16 cellular contexts compared by ENCODE assay signal in the genomic region with DNA sequence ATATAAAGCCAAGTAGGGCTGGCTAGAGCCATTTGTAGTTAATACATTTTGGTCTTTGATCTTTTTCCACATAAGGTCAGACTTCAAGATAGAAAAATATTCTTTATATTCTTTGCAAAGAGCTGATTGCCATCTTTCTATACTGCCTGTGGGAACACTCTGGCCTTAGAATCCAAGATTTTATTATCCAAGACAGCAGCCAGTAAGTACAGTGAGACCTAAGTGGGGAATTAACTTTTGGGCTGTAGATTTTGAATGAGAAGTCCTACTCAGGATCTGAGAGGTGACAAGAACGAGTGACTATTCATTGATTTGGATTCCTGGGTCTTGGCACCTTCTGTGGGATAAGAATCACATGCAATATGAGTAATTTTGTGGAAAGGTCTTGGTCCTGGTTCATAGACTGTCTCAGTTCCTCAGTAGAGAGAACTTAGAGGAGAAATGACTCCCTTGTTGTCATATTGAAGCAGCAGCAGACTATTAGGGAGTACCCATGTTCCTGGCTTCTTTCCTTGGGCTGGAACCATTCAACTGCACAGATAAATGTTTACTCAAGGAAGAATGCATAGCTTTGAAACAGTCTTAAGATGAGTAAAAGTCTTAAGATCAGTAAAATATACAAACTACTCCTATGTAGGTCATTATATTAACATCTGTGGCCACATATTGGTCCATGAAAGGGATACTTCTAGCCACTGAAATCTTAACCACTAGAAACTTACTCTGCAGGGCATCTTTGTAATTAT.
A peak's percentile ranks its signal among the peaks of the same experiment; 100 is the strongest.
DNase-seq lines count a peak whose midpoint lies in the region; ATAC-seq, FAIRE-seq and TF ChIP-seq lines count a peak whose summit lies in the region.
"Had no signal": no experiment of that assay in that cellular context is flagged by ENCODE, and none has a peak within 500 bp of the region (broad histone marks: within the 10 kb centered on the region; RNA-seq: fewer than 3 reads in every experiment).

No MANE protein-coding gene starts in this region.

- TF ChIP-seq RAD21 in HepG2 (CRISPR knock-in tag; IDR thresholded peaks at IDR 0.05) = no peak

- no peak overlapping the region for H2AFZ ChIP-seq in HepG2 (ENCODE audit: low read length)
- H2AFZ ChIP-seq: parathyroid adenoma had no signal

- no peaks in the 10 kb centered on the region for H3K36me3 ChIP-seq in duodenal mucosa (ENCODE audit: control insufficient read depth in 1 of 2, insufficient read depth in 2 of 2, low read length in 2 of 2)
- H3K36me3 ChIP-seq in HepG2 (replicated peaks in 1 of 2; ENCODE audit: control insufficient read depth in 1 of 2, insufficient read depth in 2 of 2, low read length in 2 of 2) = no peaks in the 10 kb centered on the region
- no peaks in the 10 kb centered on the region for H3K36me3 ChIP-seq in stomach
- H3K36me3 ChIP-seq: SJSA1 had no signal

- H3K4me3 ChIP-seq in duodenal mucosa (ENCODE audit: low read depth in 1 of 2, low read length in 2 of 2) (peak overlapping the region in 1 of 2 donors; percentile 32), HepG2 (replicated peaks in 1 of 3; ENCODE audit: insufficient read depth in 1 of 3, low read depth in 2 of 3, low read length in 3 of 3) (peak overlapping the region in 2 of 3 experiments; percentile 9 to 52; a peak in 2 of 6 replicates), stomach (no peak overlapping the region)
- H3K4me3 ChIP-seq: SJSA1 had no signal

- TSS peak; percentile 94 for BruUV-seq in HepG2 (replicated peaks; lab: Mats Ljungman, UMichigan)

- DNase-seq in HCEC 1CT = peak; percentile 54
- no peak for DNase-seq in HepG2 (ENCODE audit: low spot score)
- no peak for DNase-seq in stomach
- DNase-seq in Right ventricle myocardium superior = no peak
- no peak for DNase-seq in cerebellum (ENCODE audit: low spot score)
- DNase-seq in NCI-H2081 (lab: John Stamatoyannopoulos, UW) = no peak
- DNase-seq in stimulated activated CD4-positive, alpha-beta T cell treated with anti-CD3 and anti-CD28 coated beads, Interleukin-12 subunit alpha, Interleukin-12 subunit beta, amount 100 ng/mL, for 4 hours = no peak
- DNase-seq: activated CD8-positive, alpha-beta T cell treated with anti-CD3 and anti-CD28 coated beads for 36 hours; activated gamma-delta T cell; NCI-H2171; stimulated activated CD4-positive, alpha-beta T cell treated with anti-CD3 and anti-CD28 coated beads, Interleukin-2, amount 100 ng/mL, for 24 hours had no signal

- CTCF ChIA-PET in HepG2 (lab: Yijun Ruan, JAX; ENCODE audit: low intra/inter-chr PET ratio, low total read pairs) = no interaction called here

- peak; percentile 4 for FAIRE-seq in HepG2 (lab: Jason Lieb, UNC)
- FAIRE-seq: bronchial epithelial cell, H1 had no signal

- TF ChIP-seq POLR2A in HepG2 (IDR thresholded peaks at IDR 0.05; ENCODE audit: insufficient read depth in 1 of 2, low read depth in 2 of 2, low read length in 2 of 2) (no peak), stomach (IDR thresholded peaks at IDR 0.05) (no peak)

- H3K9ac ChIP-seq in duodenal mucosa (ENCODE audit: low read depth in 1 of 2, low read length in 2 of 2) (no peak overlapping the region), HepG2 (ENCODE audit: insufficient read depth, low read depth, low read length) (no peak overlapping the region)
- H3K9ac ChIP-seq: parathyroid adenoma had no signal

- 69% methylated on average over 1 of the region's 1 CpG for WGBS in HepG2 (ENCODE audit: low lambda C conversion rate)
- WGBS in stomach, 5 donors = 40 to 57% (median 44%) methylated on average over 1 of the region's 1 CpG

- H3K4me1 ChIP-seq in duodenal mucosa (ENCODE audit: control insufficient read depth in 1 of 2, insufficient read depth in 2 of 2, low read length in 2 of 2) (peaks cover 29 to 58% of the 10 kb centered on the region in 2 donors), HepG2 (ENCODE audit: insufficient read depth, low read length) (peaks cover 52% of the 10 kb centered on the region), stomach (peaks cover 39 to 83% (median 61%) of the 10 kb centered on the region in 4 donors)

- intact Hi-C loops in HepG2 (cut with micrococcal nuclease; ENCODE audit: unreplicated experiment) = loop anchor here (2.0 kb wide), 1 partner anchor 19 kb away; no protein-coding TSS in a partner anchor
- intact Hi-C loops in stomach (cut with DNase I; ENCODE audit: low total_unique reads) = no loop called here
- intact Hi-C loops in Right ventricle myocardium superior (cut with DNase I) = no loop called here

- ATAC-seq in HepG2 (peak; percentile 25; the same call in 2 of the 3 replicates), Right ventricle myocardium superior (ENCODE audit: poor library complexity) (no peak)
- ATAC-seq: activated CD8-positive, alpha-beta T cell treated with anti-CD3 and anti-CD28 coated beads for 36 hours had no signal

- TF ChIP-seq EP300 in HepG2 (IDR thresholded peaks at IDR 0.05; ENCODE audit: low read depth in 2 of 2, low read length in 2 of 2) (no peak), HepG2 (CRISPR knock-in tag; IDR thresholded peaks at IDR 0.05; ENCODE audit: borderline replicate concordance) (no peak), stomach (IDR thresholded peaks at IDR 0.05) (no peak)

- POLR2A ChIA-PET in HepG2 (lab: Yijun Ruan, JAX) = interaction anchor here (1.0 to 1.6 kb wide), 5 partner anchors 9 to 646 kb away, joined by 3 to 6 read pairs (median 4); no protein-coding TSS in a partner anchor

- TF ChIP-seq CTCF in HepG2 (CRISPR knock-in tag; IDR thresholded peaks at IDR 0.05) (no peak), stomach (IDR thresholded peaks at IDR 0.05) (no peak)

- peak overlapping the region; percentile 30 for H3K27ac ChIP-seq in duodenal mucosa (ENCODE audit: low read depth, low read length)
- H3K27ac ChIP-seq in HepG2 (ENCODE audit: extremely low read length, insufficient read depth, low read length) = peak overlapping the region; percentile 81
- H3K27ac ChIP-seq in stomach = peak overlapping the region; percentile 64 to 79 (median 70)
- H3K27ac ChIP-seq: parathyroid adenoma, SJSA1 had no signal

- H3K27me3 ChIP-seq in duodenal mucosa (ENCODE audit: control insufficient read depth in 1 of 2, insufficient read depth in 2 of 2, low read length in 2 of 2) (no peaks in the 10 kb centered on the region), HepG2 (ENCODE audit: control insufficient read depth in 1 of 2, insufficient read depth in 2 of 2, low read length in 2 of 2) (no peaks in the 10 kb centered on the region), stomach (no peaks in the 10 kb centered on the region)
- H3K27me3 ChIP-seq: SJSA1 had no signal

- H3K9me3 ChIP-seq in duodenal mucosa (ENCODE audit: control insufficient read depth in 1 of 2, low read length in 2 of 2) (no peaks in the 10 kb centered on the region), HepG2 (ENCODE audit: low read length) (no peaks in the 10 kb centered on the region), stomach (no peaks in the 10 kb centered on the region)
- H3K9me3 ChIP-seq: SJSA1 had no signal

- peak overlapping the region; percentile 77 for H3K4me2 ChIP-seq in HepG2 (ENCODE audit: low read depth, low read length)

- in situ Hi-C loops in HepG2 (cut with HindIII; ENCODE audit: extremely low pct_ligation_motif_present, low pct_unique_long_range_greater_than_20kb) = no loop called here

- H4K20me1 ChIP-seq in HepG2 (ENCODE audit: insufficient read depth, low read length) = no peaks in the 10 kb centered on the region

- no peaks in the 10 kb centered on the region for H3K79me2 ChIP-seq in HepG2 (ENCODE audit: insufficient read depth, low read length)
- H3K79me2 ChIP-seq: parathyroid adenoma had no signal

Comparison
In these comparisons a context has a peak if more than half of its experiments do, and no peak if none do; other contexts are left out.
1. H3K27ac ChIP-seq: peak in every context shown above with its lines; median percentile 81 in HepG2; 70 in stomach; 30 in duodenal mucosa.
2. H3K4me3 ChIP-seq: peak in HepG2 (2 of 3); none in stomach (0 of 4).